In the genomic region with DNA sequence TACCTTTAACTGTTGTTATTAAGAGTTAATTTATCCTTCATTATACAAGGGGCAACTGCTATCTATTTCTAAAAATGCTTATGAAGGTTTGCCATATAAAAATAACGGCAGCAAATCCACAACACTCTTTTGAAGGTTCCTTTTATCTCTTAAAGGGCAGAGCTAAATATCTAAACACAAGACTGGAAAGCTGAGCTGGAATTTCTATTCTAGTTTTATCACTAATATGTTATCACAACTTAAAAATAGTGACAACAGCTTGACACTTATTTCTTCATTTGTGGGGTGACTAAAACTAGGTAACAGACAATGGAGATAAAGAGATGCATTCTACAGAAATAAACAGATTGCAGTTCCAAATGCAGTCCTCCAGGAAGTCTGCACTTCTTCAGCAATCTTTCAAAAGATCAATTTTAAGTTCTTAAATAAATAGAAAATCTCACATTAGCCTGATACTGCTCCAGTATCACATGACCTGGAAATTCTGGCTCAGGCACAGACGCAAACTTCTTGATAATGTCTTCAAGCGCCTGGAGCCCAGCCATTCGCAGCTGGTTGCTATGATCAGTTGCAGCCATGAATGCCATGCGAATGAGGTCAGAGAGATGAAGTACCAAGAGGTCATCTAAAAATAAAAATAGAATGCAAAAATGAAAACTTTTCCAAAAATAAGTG, we compare ENCODE assay signal across 11 cellular contexts. TPM values are rescaled to one million over a fixed set of nuclear protein-coding genes. Genes with fewer than 3 reads are reported as not detected.
DNase-seq lines count a peak whose midpoint lies in the region; ATAC-seq, FAIRE-seq and TF ChIP-seq lines count a peak whose summit lies in the region.
"Had no signal": no experiment of that assay in that cellular context is flagged by ENCODE, and none has a peak within 500 bp of the region (broad histone marks: within the 10 kb centered on the region; RNA-seq: fewer than 3 reads in every experiment).

No MANE protein-coding gene starts in this region.

- no peak overlapping the region for H3K4ac ChIP-seq in mesenchymal stem cell (ENCODE audit: low read depth in 1 of 2, low read length in 2 of 2)

- no peaks in the 10 kb centered on the region for H3F3A ChIP-seq in neural progenitor cell (ENCODE audit: low read depth)

- H3K27me3 Mint-ChIP-seq in neural progenitor cell (ENCODE audit: insufficient read depth, low read depth): no peaks in the 10 kb centered on the region
- H3K27me3 Mint-ChIP-seq: activated naive CD8-positive, alpha-beta T cell treated with anti-CD3 and anti-CD28 coated beads for 36 hours had no signal

- 86% methylated on average over 3 of the region's 5 CpGs for WGBS in mesenchymal stem cell
- 60 to 72% methylated on average over 5 of the region's 5 CpGs for WGBS in transverse colon (ENCODE audit: low coverage in 1 of 2), 2 donors

- no peaks in the 10 kb centered on the region for H3K9me3 ChIP-seq in mesenchymal stem cell (ENCODE audit: control insufficient read depth, low read length)
- H3K9me3 ChIP-seq in transverse colon: no peaks in the 10 kb centered on the region
- H3K9me3 ChIP-seq in neural progenitor cell (ENCODE audit: low read depth): no peaks in the 10 kb centered on the region

- H3K79me2 ChIP-seq in neural progenitor cell (ENCODE audit: low read depth): no peaks in the 10 kb centered on the region

- H3K27ac ChIP-seq in mesenchymal stem cell (ENCODE audit: low read length, poor library complexity, severe bottlenecking) (peak overlapping the region; percentile 40), transverse colon (peak overlapping the region in 3 of 4 donors; percentile 6 to 37 (median 27)), neural progenitor cell (no peak overlapping the region)

- no peak overlapping the region for H4K8ac ChIP-seq in mesenchymal stem cell (ENCODE audit: low read length)

- no peak overlapping the region for H3K14ac ChIP-seq in mesenchymal stem cell (ENCODE audit: low read length in 2 of 2)

- no peak overlapping the region for H2BK15ac ChIP-seq in mesenchymal stem cell (ENCODE audit: low read depth, poor library complexity, severe bottlenecking)

- H2BK12ac ChIP-seq in mesenchymal stem cell (ENCODE audit: low read length in 2 of 2): no peak overlapping the region

- H3K4me1 ChIP-seq in mesenchymal stem cell (ENCODE audit: control insufficient read depth, insufficient read depth, low read depth, low read length) (peaks cover 2% of the 10 kb centered on the region), transverse colon (peaks cover 0 to 4% (median 0%) of the 10 kb centered on the region in 4 donors), neural progenitor cell (no peaks in the 10 kb centered on the region)

- no peaks in the 10 kb centered on the region for H3K27me3 ChIP-seq in mesenchymal stem cell (ENCODE audit: control insufficient read depth in 1 of 2, insufficient read depth in 1 of 2, low read length in 2 of 2)
- H3K27me3 ChIP-seq in transverse colon: no peaks in the 10 kb centered on the region
- no peaks in the 10 kb centered on the region for H3K27me3 ChIP-seq in neural progenitor cell

- H3K4me3 ChIP-seq in fibroblast of mammary gland (ENCODE audit: control insufficient read depth, low read depth, low read length) (no peak overlapping the region), mesenchymal stem cell (ENCODE audit: insufficient read depth in 1 of 2, low read depth in 1 of 2, low read length in 2 of 2) (no peak overlapping the region), transverse colon (no peak overlapping the region), neural progenitor cell (no peak overlapping the region)

- TF ChIP-seq EP300 in transverse colon (IDR thresholded peaks at IDR 0.05; ENCODE audit: low read depth): no peak

- peak overlapping the region; percentile 77 for H3K9ac ChIP-seq in mesenchymal stem cell (ENCODE audit: low read length)
- no peak overlapping the region for H3K9ac ChIP-seq in neural progenitor cell

- FAIRE-seq in HTR-8/SVneo (lab: Jason Lieb, UNC): no peak

- no peak overlapping the region for H4K91ac ChIP-seq in mesenchymal stem cell (ENCODE audit: low read length)

- no peaks in the 10 kb centered on the region for H3K4me1 Mint-ChIP-seq in neural progenitor cell
- H3K4me1 Mint-ChIP-seq: activated naive CD8-positive, alpha-beta T cell treated with anti-CD3 and anti-CD28 coated beads for 36 hours had no signal

- no peaks in the 10 kb centered on the region for H3K9me3 Mint-ChIP-seq in neural progenitor cell
- H3K9me3 Mint-ChIP-seq: activated naive CD8-positive, alpha-beta T cell treated with anti-CD3 and anti-CD28 coated beads for 36 hours had no signal

- ATAC-seq in HG03460 (IDR thresholded peaks at IDR 0.05; ENCODE audit: unreplicated experiment): no peak
- ATAC-seq in GM21367 (IDR thresholded peaks at IDR 0.05; ENCODE audit: unreplicated experiment): no peak

- H3K79me1 ChIP-seq in mesenchymal stem cell (replicated peaks; ENCODE audit: low read length, poor library complexity, severe bottlenecking): no peaks in the 10 kb centered on the region

- no peak for TF ChIP-seq POLR2A in transverse colon (IDR thresholded peaks at IDR 0.05)

- H3K36me3 ChIP-seq in mesenchymal stem cell (ENCODE audit: control insufficient read depth in 1 of 2, insufficient read depth in 2 of 2, low read depth in 1 of 2, low read length in 2 of 2) (peaks cover 20 to 76% of the 10 kb centered on the region in 2 experiments), transverse colon (peaks cover 0 to 60% (median 29%) of the 10 kb centered on the region in 4 donors), neural progenitor cell (peaks cover 4% of the 10 kb centered on the region)

- no peak overlapping the region for H3K4me3 Mint-ChIP-seq in neural progenitor cell
- H3K4me3 Mint-ChIP-seq: activated naive CD8-positive, alpha-beta T cell treated with anti-CD3 and anti-CD28 coated beads for 36 hours had no signal

- TF ChIP-seq CTCF in fibroblast of mammary gland (conservative IDR thresholded peaks at IDR 0.05; ENCODE audit: control insufficient read depth, insufficient read depth, low read depth, low read length) (no peak), transverse colon (IDR thresholded peaks at IDR 0.05) (no peak), neural progenitor cell (IDR thresholded peaks at IDR 0.05) (no peak)

- no peak overlapping the region for H2BK5ac ChIP-seq in mesenchymal stem cell (ENCODE audit: low read depth, low read length, poor library complexity, severe bottlenecking)

- H3K23ac ChIP-seq in mesenchymal stem cell (ENCODE audit: low read length in 2 of 2): no peak overlapping the region

- H3K4me2 ChIP-seq in mesenchymal stem cell (ENCODE audit: low read length, poor library complexity, severe bottlenecking): no peak overlapping the region
- no peak overlapping the region for H3K4me2 ChIP-seq in neural progenitor cell

- no peak overlapping the region for H3K18ac ChIP-seq in mesenchymal stem cell (ENCODE audit: low read depth in 1 of 2, low read length in 2 of 2)

- H4K20me1 ChIP-seq in neural progenitor cell (ENCODE audit: low read depth): no peaks in the 10 kb centered on the region

- DNase-seq in HTR-8/SVneo (ENCODE audit: insufficient read length, low spot score) (peak; percentile 7), fibroblast of mammary gland (ENCODE audit: low read depth) (peak; percentile 81), mesenchymal stem cell (peak; percentile 77), transverse colon (peak; percentile 27), germinal center (ENCODE audit: low spot score) (no peak), neural progenitor cell (ENCODE audit: low spot score) (no peak)
- DNase-seq: activated CD4-positive, alpha-beta T cell treated with anti-CD3 and anti-CD28 coated beads for 48 hours; activated naive CD8-positive, alpha-beta T cell treated with anti-CD3 and anti-CD28 coated beads for 36 hours; erythroblast had no signal

- intact Hi-C loops in transverse colon (cut with DNase I; ENCODE audit: low total_unique reads): no loop called here

- in situ Hi-C loops in transverse colon (cut with MboI; ENCODE audit: low pct_ligation_motif_present in 1 of 4, low pct_unique_long_range_greater_than_20kb in 1 of 4, low sequenced_read_pairs in 3 of 4): loop anchor here in 2 of 4 donors (25.0 kb wide), 1 partner anchor 233 kb away; no protein-coding TSS in a partner anchor

- H3K36me3 Mint-ChIP-seq in neural progenitor cell: peaks cover 3% of the 10 kb centered on the region

- no peak overlapping the region for H2AK5ac ChIP-seq in mesenchymal stem cell (ENCODE audit: low read length, severe bottlenecking)

- no peak overlapping the region for H2AFZ ChIP-seq in mesenchymal stem cell (ENCODE audit: low read depth, low read length)
- H2AFZ ChIP-seq in neural progenitor cell (replicated peaks): no peak overlapping the region

- no peak overlapping the region for H2BK120ac ChIP-seq in mesenchymal stem cell (ENCODE audit: low read depth, low read length)

- no peak overlapping the region for H3K27ac Mint-ChIP-seq in neural progenitor cell
- H3K27ac Mint-ChIP-seq: activated naive CD8-positive, alpha-beta T cell treated with anti-CD3 and anti-CD28 coated beads for 36 hours had no signal

RNA-seq across cellular contexts. Expression of a gene that starts 54.0 kb away (rescaled TPM):
- 12.7 TPM for polyA plus RNA-seq in mesenchymal stem cell (2013, experiment 1 of 2)
- 12.7 TPM for polyA plus RNA-seq in mesenchymal stem cell (2013, experiment 2 of 2)
- total RNA-seq in transverse colon: 10 to 100 TPM; 23.6 to 30.6 (median 25.3) TPM
- total RNA-seq in neural progenitor cell (ENCODE audit: low replicate concordance): 12.8 and 20.9 TPM in 2 replicates

Comparison
In these comparisons a context has a peak if more than half of its experiments do, and no peak if none do; other contexts are left out.
1. DNase-seq: peak in HTR-8/SVneo (single experiment), fibroblast of mammary gland (single experiment), mesenchymal stem cell (single experiment) and transverse colon (single experiment); none in germinal center (single experiment) and neural progenitor cell (single experiment).